Comparison of ENCODE assay signal across 8 cellular contexts in genomic region chr3:76570436-76571057, GRCh38.
A peak's percentile ranks its signal among the peaks of the same experiment; 100 is the strongest.
DNase-seq lines count a peak whose midpoint lies in the region; ATAC-seq, FAIRE-seq and TF ChIP-seq lines count a peak whose summit lies in the region.

No MANE protein-coding gene starts in this region.

- TF ChIP-seq CTCF in pancreas (IDR thresholded peaks at IDR 0.05) (peak; percentile 13 to 59 (median 34)), suprapubic skin (IDR thresholded peaks at IDR 0.05) (peak in 1 of 2 donors; percentile 44)

- H4K8ac ChIP-seq in neuronal stem cell (ENCODE audit: low read depth, low read length), result no peak overlapping the region

- H2AFZ ChIP-seq in neuronal stem cell (ENCODE audit: low read length), result no peak overlapping the region

- H3K18ac ChIP-seq in neuronal stem cell (ENCODE audit: low read length), result no peak overlapping the region

- H2BK5ac ChIP-seq in neuronal stem cell (ENCODE audit: low read length), result no peak overlapping the region

- no peak for TF ChIP-seq POLR2A in suprapubic skin (IDR thresholded peaks at IDR 0.05)

- no peaks in the 10 kb centered on the region for H3K36me3 ChIP-seq in pancreas
- no peaks in the 10 kb centered on the region for H3K36me3 ChIP-seq in neuronal stem cell (replicated peaks in 1 of 2; ENCODE audit: control insufficient read depth in 2 of 2, insufficient read depth in 2 of 2, low read length in 2 of 2)
- no peaks in the 10 kb centered on the region for H3K36me3 ChIP-seq in suprapubic skin

- no peak overlapping the region for H4K91ac ChIP-seq in neuronal stem cell (ENCODE audit: low read depth, low read length, poor library complexity)

- H3K9me3 ChIP-seq in pancreas (no peaks in the 10 kb centered on the region), neuronal stem cell (replicated peaks in 1 of 2; ENCODE audit: control insufficient read depth in 2 of 2, insufficient read depth in 1 of 2, low read depth in 1 of 2, low read length in 2 of 2) (no peaks in the 10 kb centered on the region), suprapubic skin (no peaks in the 10 kb centered on the region)

- 43% methylated on average over 3 of the region's 3 CpGs for WGBS in pancreas, 2 donors
- WGBS in neuronal stem cell (ENCODE audit: extremely low coverage in 2 of 2, insufficient read length in 2 of 2, insufficient replicate concordance in 1 of 2), 2 donors, result no CpG with 5 or more reads among the region's 3 CpGs
- 63% methylated on average over 3 of the region's 3 CpGs for WGBS in suprapubic skin

- H3K27me3 ChIP-seq in pancreas (no peaks in the 10 kb centered on the region), neuronal stem cell (ENCODE audit: control insufficient read depth in 3 of 3, insufficient read depth in 3 of 3, low read depth in 1 of 3, low read length in 3 of 3) (no peaks in the 10 kb centered on the region), suprapubic skin (no peaks in the 10 kb centered on the region)

- no peaks in the 10 kb centered on the region for H3K79me1 ChIP-seq in neuronal stem cell (ENCODE audit: low read depth, low read length)

- no peak overlapping the region for H3K23ac ChIP-seq in neuronal stem cell (ENCODE audit: low read depth, low read length, poor library complexity)

- no peak overlapping the region for H3K9ac ChIP-seq in neuronal stem cell (ENCODE audit: low read depth, low read length, poor library complexity)

- no peak overlapping the region for H2BK120ac ChIP-seq in neuronal stem cell (ENCODE audit: low read depth, low read length)

- H3K4me2 ChIP-seq in neuronal stem cell (ENCODE audit: insufficient read depth, low read length, poor library complexity, severe bottlenecking), result no peak overlapping the region

- H3K4me1 ChIP-seq in pancreas (no peaks in the 10 kb centered on the region), neuronal stem cell (ENCODE audit: control insufficient read depth in 2 of 2, insufficient read depth in 1 of 2, low read depth in 1 of 2, low read length in 2 of 2) (peaks cover 0 to 1% of the 10 kb centered on the region in 2 donors), suprapubic skin (no peaks in the 10 kb centered on the region)

- ATAC-seq in pancreas, result no peak

- no peak overlapping the region for H2BK15ac ChIP-seq in neuronal stem cell (ENCODE audit: low read length)

- FAIRE-seq in pancreas (lab: Jason Lieb, UNC), result peak; percentile 75

- intact Hi-C loops in pancreas (cut with DNase I), result no loop called here

- DNase-seq in DMS53 (lab: John Stamatoyannopoulos, UW) (peak; percentile 38), DMS53 treated with DMSO at 0.1 percent for 48 hours (lab: John Stamatoyannopoulos, UW; ENCODE audit: unreplicated experiment) (no peak), MV-4-11 (lab: John Stamatoyannopoulos, UW) (peak; percentile 50), dermis blood vessel endothelial cell (peak; percentile 4), pancreas (no peak), neuronal stem cell (ENCODE audit: low spot score) (no peak), suprapubic skin (ENCODE audit: low spot score in 2 of 2) (no peak), EL (no peak)

- no peak overlapping the region for H3K14ac ChIP-seq in neuronal stem cell (ENCODE audit: low read length)

- no peak overlapping the region for H3K27ac ChIP-seq in pancreas
- no peak overlapping the region for H3K27ac ChIP-seq in neuronal stem cell (replicated peaks; ENCODE audit: low read length)
- no peak overlapping the region for H3K27ac ChIP-seq in suprapubic skin

- TF ChIP-seq EP300 in suprapubic skin (IDR thresholded peaks at IDR 0.05), result no peak

- H2BK12ac ChIP-seq in neuronal stem cell (ENCODE audit: low read length), result no peak overlapping the region

- H2AK5ac ChIP-seq in neuronal stem cell (ENCODE audit: low read depth, low read length), result no peak overlapping the region

- H3K4ac ChIP-seq in neuronal stem cell (ENCODE audit: low read length), result no peak overlapping the region

- no peak overlapping the region for H3K4me3 ChIP-seq in pancreas
- H3K4me3 ChIP-seq in neuronal stem cell (ENCODE audit: low read length in 2 of 2), result no peak overlapping the region
- no peak overlapping the region for H3K4me3 ChIP-seq in suprapubic skin

Comparison
In these comparisons a context has a peak if more than half of its experiments do, and no peak if none do; other contexts are left out.
1. DNase-seq: peak in DMS53 (single experiment), MV-4-11 (single experiment) and dermis blood vessel endothelial cell (single experiment); none in DMS53 treated with DMSO at 0.1 percent for 48 hours (single experiment), pancreas (0 of 6), neuronal stem cell (single experiment), suprapubic skin (0 of 2) and EL (single experiment).